Comparison of ENCODE assay signal across 28 cellular contexts in genomic region chr9:98859941-98860340, GRCh38.
"Had no signal": no experiment of that assay in that cellular context is flagged by ENCODE, and none has a peak within 500 bp of the region (broad histone marks: within the 10 kb centered on the region; RNA-seq: fewer than 3 reads in every experiment).

No MANE protein-coding gene starts in this region.

- ATAC-seq: naive thymus-derived CD4-positive, alpha-beta T cell; natural killer cell; psoas muscle; right lobe of liver; stimulated activated memory B cell treated with anti-CD40 and anti-IgM and Interleukin-4, amounts not matched to agents 10 μg/mL and 1 μg/mL and 100 μg/mL, for 72 hours; stimulated activated naive CD8-positive, alpha-beta T cell treated with anti-CD3 and anti-CD28 coated beads, Interleukin-15, amount 100 ng/mL, for 72 hours; stimulated activated naive CD8-positive, alpha-beta T cell treated with anti-CD3 and anti-CD28 coated beads, Interleukin-15, Interleukin-2, amounts not matched to agents 100 U/mL and 50 U/mL, for 24 hours had no signal

- H3K9ac ChIP-seq: neural progenitor cell, parathyroid adenoma had no signal

- DNase-seq: naive thymus-derived CD4-positive, alpha-beta T cell; natural killer cell; occipital lobe; ovary; psoas muscle; right cardiac atrium; right lobe of liver; sigmoid colon; spleen; stimulated activated CD4-positive, alpha-beta T cell treated with anti-CD3 and anti-CD28 coated beads, Interleukin-12 subunit alpha, Interleukin-12 subunit beta, amount 100 ng/mL, for 4 hours; stimulated activated CD4-positive, alpha-beta T cell treated with anti-CD3 and anti-CD28 coated beads, Interleukin-1b, Interleukin-23, amount 100 ng/mL, for 48 hours; stimulated activated CD4-positive, alpha-beta T cell treated with anti-CD3 and anti-CD28 coated beads, Interleukin-4, amount 100 ng/mL, for 1 hour; stimulated activated CD4-positive, alpha-beta T cell treated with anti-CD3 and anti-CD28 coated beads, Interleukin-4, amount 100 ng/mL, for 4 hours; stimulated activated CD8-positive, alpha-beta memory T cell treated with anti-CD3 and anti-CD28 coated beads, Interleukin-4, amount 100 ng/mL, for 48 hours; stimulated activated naive CD4-positive, alpha-beta T cell; stimulated activated naive CD8-positive, alpha-beta T cell treated with anti-CD3 and anti-CD28 coated beads, Interleukin-15, amount 100 ng/mL, for 72 hours; stimulated activated naive CD8-positive, alpha-beta T cell treated with anti-CD3 and anti-CD28 coated beads, Interleukin-15, Interleukin-2, amounts not matched to agents 100 U/mL and 50 U/mL, for 24 hours; substantia nigra; testis; tibial artery; transverse colon; upper lobe of left lung; uterus had no signal

- H3K79me2 ChIP-seq: parathyroid adenoma had no signal

- H3K4me1 ChIP-seq: neural progenitor cell, parathyroid adenoma, psoas muscle, right lobe of liver, uterus had no signal

- H3K4me2 ChIP-seq: neural progenitor cell, smooth muscle cell had no signal

- H3K9me3 ChIP-seq: ovary, right lobe of liver, sigmoid colon, suprapubic skin, testis, tibial artery, transverse colon, upper lobe of left lung, uterus had no signal

- H3K27ac ChIP-seq: neural progenitor cell, ovary, parathyroid adenoma, psoas muscle, right lobe of liver, spleen, suprapubic skin, testis, tibial artery, upper lobe of left lung had no signal

- H3K36me3 ChIP-seq: neural progenitor cell, ovary, right lobe of liver, sigmoid colon, spleen, suprapubic skin, tibial artery, transverse colon, upper lobe of left lung, uterus had no signal

- H3K27me3 ChIP-seq: neural progenitor cell, ovary, right lobe of liver, sigmoid colon, suprapubic skin, testis, tibial artery, transverse colon, upper lobe of left lung, uterus had no signal

- H2AFZ ChIP-seq: neural progenitor cell, parathyroid adenoma had no signal

- H3K4me3 ChIP-seq: neural progenitor cell, ovary, psoas muscle, right lobe of liver, sigmoid colon, smooth muscle cell, spleen, suprapubic skin, testis, tibial artery, transverse colon, upper lobe of left lung, uterus had no signal
